29 cellular contexts compared by ENCODE assay signal in the genomic region with DNA sequence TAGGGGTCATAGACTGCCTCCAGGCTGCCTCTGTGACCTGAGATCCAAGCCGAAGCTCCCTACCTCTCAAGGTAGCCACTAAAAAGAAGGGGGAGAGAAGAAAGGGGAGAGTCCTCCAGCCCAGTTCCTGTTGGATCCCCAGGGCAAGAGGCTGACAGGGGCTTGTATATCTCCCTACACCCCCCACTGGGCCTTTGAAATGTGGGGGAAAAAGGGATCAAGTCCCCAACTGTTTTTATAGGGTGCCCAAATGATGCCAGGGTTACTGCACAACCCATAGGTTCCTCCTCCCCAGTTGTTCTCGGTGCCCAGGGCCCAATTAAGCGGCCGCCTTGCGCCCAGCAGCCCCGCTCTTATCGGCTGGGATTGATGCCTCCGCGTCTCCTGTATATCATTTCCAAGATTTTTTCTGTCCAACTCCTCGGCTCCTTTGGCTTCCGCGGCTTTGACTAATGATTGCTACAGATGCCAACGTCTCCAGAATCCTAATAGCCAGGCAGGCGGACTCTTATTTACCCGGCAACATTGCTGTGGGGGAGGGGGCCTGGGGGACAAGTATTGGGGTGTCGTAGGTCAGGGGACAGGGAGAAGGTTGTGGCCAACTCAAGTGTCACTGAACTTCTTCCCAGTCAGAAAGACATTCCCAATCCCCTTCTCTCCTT. TPM values are rescaled to one million over a fixed set of nuclear protein-coding genes. Genes with fewer than 3 reads are reported as not detected.
"Had no signal": no experiment of that assay in that cellular context is flagged by ENCODE, and none has a peak within 500 bp of the region (broad histone marks: within the 10 kb centered on the region; RNA-seq: fewer than 3 reads in every experiment).

No MANE protein-coding gene starts in this region.

- H3K9me3 Mint-ChIP-seq: activated T-helper 2 cell treated with anti-CD3 and anti-CD28 coated beads, Interferon-gamma antibody, Interleukin-2, Interleukin-4, amounts not matched to agents 10 μg/mL and 5 μg/mL and 100 μg/mL, durations not matched to agents 14 hours and 24 hours and 36 hours; naive thymus-derived CD8-positive, alpha-beta T cell; T-cell; T-helper 2 cell treated with Interferon-gamma antibody and Interleukin-4, amounts not matched to agents 5 μg/mL and 100 μg/mL, for 36 hours had no signal

- H3K4me3 ChIP-seq: cardiac muscle cell, colonic mucosa, hepatocyte, psoas muscle, smooth muscle cell had no signal

- H3K79me2 ChIP-seq: hepatocyte, parathyroid adenoma had no signal

- H3K36me3 Mint-ChIP-seq: activated naive CD8-positive, alpha-beta T cell; brain; T-cell had no signal

- H3K27ac ChIP-seq: cardiac muscle cell, colonic mucosa, epithelial cell of prostate, gastroesophageal sphincter, hepatocyte, parathyroid adenoma, psoas muscle, transverse colon had no signal

- H3K9me3 ChIP-seq: colonic mucosa, gastroesophageal sphincter, psoas muscle, transverse colon had no signal

- H3K27ac Mint-ChIP-seq: activated CD4-positive, alpha-beta T cell treated with anti-CD3 and anti-CD28 coated beads for 36 hours; activated CD8-positive, alpha-beta memory T cell treated with anti-CD3 and anti-CD28 coated beads, Interleukin-2, amount 10 ng/mL, durations not matched to agents 7 days and 5 days; activated CD8-positive, alpha-beta T cell treated with anti-CD3 and anti-CD28 coated beads, Interleukin-2, amount 10 ng/mL, durations not matched to agents 7 days and 5 days; activated naive CD8-positive, alpha-beta T cell; activated T-helper 2 cell treated with anti-CD3 and anti-CD28 coated beads, Interferon-gamma antibody, Interleukin-2, Interleukin-4, amounts not matched to agents 10 μg/mL and 5 μg/mL and 100 μg/mL, durations not matched to agents 14 hours and 24 hours and 36 hours; T-cell; T-helper 2 cell treated with Interferon-gamma antibody and Interleukin-4, amounts not matched to agents 5 μg/mL and 100 μg/mL, for 36 hours had no signal

- H3K4me1 ChIP-seq: colonic mucosa, parathyroid adenoma, psoas muscle had no signal

- ATAC-seq: activated CD4-positive, alpha-beta T cell treated with anti-CD3 and anti-CD28 coated beads for 36 hours; activated CD8-positive, alpha-beta memory T cell treated with anti-CD3 and anti-CD28 coated beads, Interleukin-2, amount 10 ng/mL, durations not matched to agents 7 days and 5 days; activated CD8-positive, alpha-beta T cell treated with anti-CD3 and anti-CD28 coated beads, Interleukin-2, amount 10 ng/mL, durations not matched to agents 7 days and 5 days; gastroesophageal sphincter; left cardiac atrium had no signal

- H3K4me3 Mint-ChIP-seq: activated CD4-positive, alpha-beta T cell treated with anti-CD3 and anti-CD28 coated beads for 36 hours; activated CD8-positive, alpha-beta memory T cell treated with anti-CD3 and anti-CD28 coated beads, Interleukin-2, amount 10 ng/mL, durations not matched to agents 7 days and 5 days; activated CD8-positive, alpha-beta T cell treated with anti-CD3 and anti-CD28 coated beads, Interleukin-2, amount 10 ng/mL, durations not matched to agents 7 days and 5 days; T-helper 2 cell treated with Interferon-gamma antibody and Interleukin-4, amounts not matched to agents 5 μg/mL and 100 μg/mL, for 36 hours had no signal

- DNase-seq: activated CD4-positive, alpha-beta T cell treated with anti-CD3 and anti-CD28 coated beads for 36 hours; activated CD4-positive, CD25-positive, alpha-beta regulatory T cell; activated CD8-positive, alpha-beta memory T cell treated with anti-CD3 and anti-CD28 coated beads, Interleukin-2, amount 10 ng/mL, durations not matched to agents 7 days and 5 days; activated CD8-positive, alpha-beta T cell treated with anti-CD3 and anti-CD28 coated beads, Interleukin-2, amount 10 ng/mL, durations not matched to agents 7 days and 5 days; activated T-cell treated with anti-CD3 and anti-CD28 coated beads, Interleukin-2, amount 50 U/mL, for 48 hours; anterior cingulate cortex; cerebellar nuclear complex; colonic mucosa; effector CD8-positive, alpha-beta T cell; left cardiac atrium; naive thymus-derived CD8-positive, alpha-beta T cell; psoas muscle; stimulated activated CD4-positive, alpha-beta T cell treated with anti-CD3 and anti-CD28 coated beads, Interleukin-15, amount 100 ng/mL, for 24 hours; stimulated activated CD4-positive, alpha-beta T cell treated with anti-CD3 and anti-CD28 coated beads, Interleukin-2, amount 100 ng/mL, for 24 hours; stimulated activated naive CD4-positive, alpha-beta T cell; T-cell; transverse colon had no signal

- H3K4me2 ChIP-seq: smooth muscle cell had no signal

- H2AFZ ChIP-seq: parathyroid adenoma had no signal

- H3K36me3 ChIP-seq: cardiac muscle cell, colonic mucosa, gastroesophageal sphincter, transverse colon had no signal

RNA-seq across cellular contexts. Expression of a gene that starts 7.6 kb away (rescaled TPM):
- total RNA-seq: activated CD4-positive, alpha-beta T cell treated with anti-CD3 and anti-CD28 coated beads for 36 hours; cardiac muscle cell; colonic mucosa; dermis microvascular lymphatic vessel endothelial cell; temporal lobe had no signal

RNA-seq across cellular contexts. Expression of a gene that starts 13.1 kb away (rescaled TPM):
- total RNA-seq: activated CD4-positive, alpha-beta T cell treated with anti-CD3 and anti-CD28 coated beads for 36 hours; activated CD8-positive, alpha-beta memory T cell treated with anti-CD3 and anti-CD28 coated beads, Interleukin-2, amount 10 ng/mL, durations not matched to agents 7 days and 5 days; activated CD8-positive, alpha-beta T cell treated with anti-CD3 and anti-CD28 coated beads, Interleukin-2, amount 10 ng/mL, durations not matched to agents 7 days and 5 days; activated T-helper 2 cell treated with anti-CD3 and anti-CD28 coated beads, Interferon-gamma antibody, Interleukin-2, Interleukin-4, amounts not matched to agents 10 μg/mL and 5 μg/mL and 100 μg/mL, durations not matched to agents 14 hours and 24 hours and 36 hours; cardiac muscle cell; colonic mucosa; dermis microvascular lymphatic vessel endothelial cell; left cardiac atrium; naive thymus-derived CD8-positive, alpha-beta T cell; T-cell; temporal lobe had no signal

RNA-seq across cellular contexts. Expression of a gene that starts 17.8 kb away (rescaled TPM):
- total RNA-seq: activated CD4-positive, alpha-beta T cell treated with anti-CD3 and anti-CD28 coated beads for 36 hours; activated CD8-positive, alpha-beta memory T cell treated with anti-CD3 and anti-CD28 coated beads, Interleukin-2, amount 10 ng/mL, durations not matched to agents 7 days and 5 days; activated CD8-positive, alpha-beta T cell treated with anti-CD3 and anti-CD28 coated beads, Interleukin-2, amount 10 ng/mL, durations not matched to agents 7 days and 5 days; activated T-helper 2 cell treated with anti-CD3 and anti-CD28 coated beads, Interferon-gamma antibody, Interleukin-2, Interleukin-4, amounts not matched to agents 10 μg/mL and 5 μg/mL and 100 μg/mL, durations not matched to agents 14 hours and 24 hours and 36 hours; cardiac muscle cell; dermis microvascular lymphatic vessel endothelial cell; naive thymus-derived CD8-positive, alpha-beta T cell; T-cell; temporal lobe had no signal

RNA-seq across cellular contexts. Expression of a gene that starts 37.2 kb away (rescaled TPM):
- total RNA-seq: activated CD4-positive, alpha-beta T cell treated with anti-CD3 and anti-CD28 coated beads for 36 hours; activated CD8-positive, alpha-beta memory T cell treated with anti-CD3 and anti-CD28 coated beads, Interleukin-2, amount 10 ng/mL, durations not matched to agents 7 days and 5 days; activated CD8-positive, alpha-beta T cell treated with anti-CD3 and anti-CD28 coated beads, Interleukin-2, amount 10 ng/mL, durations not matched to agents 7 days and 5 days; activated T-helper 2 cell treated with anti-CD3 and anti-CD28 coated beads, Interferon-gamma antibody, Interleukin-2, Interleukin-4, amounts not matched to agents 10 μg/mL and 5 μg/mL and 100 μg/mL, durations not matched to agents 14 hours and 24 hours and 36 hours; colonic mucosa; dermis microvascular lymphatic vessel endothelial cell; left cardiac atrium; naive thymus-derived CD8-positive, alpha-beta T cell; T-cell; temporal lobe; transverse colon had no signal

RNA-seq across cellular contexts. Expression of a gene that starts 46.0 kb away (rescaled TPM):
- total RNA-seq: activated CD4-positive, alpha-beta T cell treated with anti-CD3 and anti-CD28 coated beads for 36 hours; activated CD8-positive, alpha-beta memory T cell treated with anti-CD3 and anti-CD28 coated beads, Interleukin-2, amount 10 ng/mL, durations not matched to agents 7 days and 5 days; activated CD8-positive, alpha-beta T cell treated with anti-CD3 and anti-CD28 coated beads, Interleukin-2, amount 10 ng/mL, durations not matched to agents 7 days and 5 days; activated T-helper 2 cell treated with anti-CD3 and anti-CD28 coated beads, Interferon-gamma antibody, Interleukin-2, Interleukin-4, amounts not matched to agents 10 μg/mL and 5 μg/mL and 100 μg/mL, durations not matched to agents 14 hours and 24 hours and 36 hours; cardiac muscle cell; colonic mucosa; gastroesophageal sphincter; left cardiac atrium; naive thymus-derived CD8-positive, alpha-beta T cell; T-cell; temporal lobe; transverse colon had no signal
